ENCODE assay signal across 10 cellular contexts in genomic region chr2:171531291-171531690, GRCh38. TPM values are rescaled to one million over a fixed set of nuclear protein-coding genes. Genes with fewer than 3 reads are reported as not detected.
DNase-seq lines count a peak whose midpoint lies in the region; ATAC-seq, FAIRE-seq and TF ChIP-seq lines count a peak whose summit lies in the region.
"Had no signal": no experiment of that assay in that cellular context is flagged by ENCODE, and none has a peak within 500 bp of the region (broad histone marks: within the 10 kb centered on the region; RNA-seq: fewer than 3 reads in every experiment).

No MANE protein-coding gene starts in this region.

- H3K9me3 ChIP-seq in K562 (replicated peaks; ENCODE audit: control insufficient read depth, insufficient read depth, low read depth, low read length): no peaks in the 10 kb centered on the region
- H3K9me3 ChIP-seq in tibial artery: no peaks in the 10 kb centered on the region

- H3K9me1 ChIP-seq in K562 (ENCODE audit: control insufficient read depth, insufficient read depth, low read length): no peaks in the 10 kb centered on the region

- no peaks in the 10 kb centered on the region for H4K20me1 ChIP-seq in K562 (replicated peaks; ENCODE audit: control insufficient read depth, insufficient read depth, low read length)

- H3K4me2 ChIP-seq in K562 (ENCODE audit: insufficient read depth, low read length): no peak overlapping the region

- intact Hi-C loops in K562 (cut with micrococcal nuclease) (no loop called here), tibial artery (cut with DNase I; ENCODE audit: low total_unique reads) (no loop called here)

- POLR2A ChIA-PET in K562 (lab: Yijun Ruan, JAX): interaction anchor here (0.6 to 3.2 kb wide), 7 partner anchors 10 to 1860 kb away, joined by 3 to 23 read pairs (median 3); partner anchors contain the start of gene CYBRD1

- peak; percentile 9; the same call in 1 of the 3 replicates for ATAC-seq in K562
- ATAC-seq: stimulated activated memory B cell treated with anti-CD40 and anti-IgM and Interleukin-4, amounts not matched to agents 10 μg/mL and 1 μg/mL and 100 μg/mL, for 72 hours had no signal

- 20% methylated on average over 7 of the region's 7 CpGs for WGBS in K562 (ENCODE audit: insufficient coverage, low coverage, missing lambda C conversion rate)

- in situ Hi-C loops in K562 (cut with MboI): no loop called here

- H3K79me2 ChIP-seq in K562 (ENCODE audit: control insufficient read depth, insufficient read depth, low read length): peaks cover 38% of the 10 kb centered on the region

- H3K4me3 ChIP-seq in K562: no peak overlapping the region
- peak overlapping the region; percentile 11 to 19 for H3K4me3 ChIP-seq in tibial artery

- FAIRE-seq in HTR-8/SVneo (lab: Jason Lieb, UNC): peak; percentile 31
- no peak for FAIRE-seq in K562 (lab: Jason Lieb, UNC)

- TF ChIP-seq RAD21 in K562 (CRISPR knock-in tag; conservative IDR thresholded peaks at IDR 0.05 in 1 of 2, IDR thresholded peaks at IDR 0.05 in 1 of 2): no peak

- TF ChIP-seq POLR2A in K562 (conservative IDR thresholded peaks at IDR 0.05): no peak

- TF ChIP-seq EP300 in K562 (IDR thresholded peaks at IDR 0.05; ENCODE audit: low read length): no peak

- H3K27me3 ChIP-seq in K562 (ENCODE audit: control insufficient read depth in 2 of 2, insufficient read depth in 2 of 2, low read length in 2 of 2): no peaks in the 10 kb centered on the region
- no peaks in the 10 kb centered on the region for H3K27me3 ChIP-seq in tibial artery

- no TSS peak for BruUV-seq in K562 (replicated peaks; lab: Mats Ljungman, UMichigan)

- H3K27ac ChIP-seq in K562 (ENCODE audit: extremely low read depth, low read depth, low read length) (no peak overlapping the region), tibial artery (peak overlapping the region; percentile 65 to 72)

- H3K4me1 ChIP-seq in K562 (replicated peaks in 1 of 2; ENCODE audit: control insufficient read depth in 2 of 2, insufficient read depth in 2 of 2, low read length in 2 of 2) (peaks cover 8 to 13% of the 10 kb centered on the region in 2 experiments; a peak in 4 of 5 replicates), tibial artery (peaks cover 0 to 76% (median 33%) of the 10 kb centered on the region in 4 donors)

- no peak for TF ChIP-seq CTCF in K562 (IDR thresholded peaks at IDR 0.05 in 2 of 3, conservative IDR thresholded peaks at IDR 0.05 in 1 of 3; ENCODE audit: insufficient read depth in 2 of 3, low read depth in 1 of 3, low read length in 3 of 3)
- no peak for TF ChIP-seq CTCF in tibial artery (IDR thresholded peaks at IDR 0.05)

- DNase-seq in HTR-8/SVneo (ENCODE audit: insufficient read length, low spot score): no peak
- peak in 1 of 4 experiments; percentile 41 for DNase-seq in K562 (ENCODE audit: extremely low read depth in 1 of 4, low spot score in 3 of 4)
- DNase-seq in iris pigment epithelial cell (ENCODE audit: low read depth): peak; percentile 90
- peak; percentile 62 to 80 for DNase-seq in tibial artery
- no peak for DNase-seq in OCI-M2 (lab: John Stamatoyannopoulos, UW; ENCODE audit: unreplicated experiment)
- no peak for DNase-seq in DMS53 treated with DMSO at 0.1 percent for 48 hours (lab: John Stamatoyannopoulos, UW; ENCODE audit: unreplicated experiment)
- DNase-seq in DMS153 treated with DMSO at 0.1 percent for 48 hours (lab: John Stamatoyannopoulos, UW; ENCODE audit: unreplicated experiment): no peak
- DNase-seq: activated T-cell treated with anti-CD3 and anti-CD28 coated beads, Interleukin-2, amount 50 U/mL, for 48 hours; GF-D8 had no signal

- CTCF ChIA-PET in K562 (lab: Yijun Ruan, JAX; ENCODE audit: low intra/inter-chr PET ratio): no interaction called here

- no peak overlapping the region; the same call in 1 of the 2 replicates for H2AFZ ChIP-seq in K562 (ENCODE audit: low read depth, low read length)

- peaks cover 12% of the 10 kb centered on the region; the same call in 2 of the 3 replicates for H3K36me3 ChIP-seq in K562 (ENCODE audit: control insufficient read depth, insufficient read depth, low read length)
- H3K36me3 ChIP-seq in tibial artery: peaks cover 0 to 4% (median 0%) of the 10 kb centered on the region in 3 donors

- H3K9ac ChIP-seq in K562 (ENCODE audit: insufficient read depth in 1 of 2, low read depth in 2 of 2, low read length in 2 of 2): no peak overlapping the region

TF ChIP-seq in K562, 482 proteins besides CTCF, POLR2A, EP300 and RAD21:
- TF ChIP-seq ATF3 (IDR thresholded peaks at IDR 0.05) (peak; percentile 48), ATF3 (CRISPR knock-in tag; conservative IDR thresholded peaks at IDR 0.05) (no peak), ZNF780A (CRISPR knock-in tag; IDR thresholded peaks at IDR 0.05) (no peak), ZNF24 (IDR thresholded peaks at IDR 0.05) (no peak), SMARCA4 (IDR thresholded peaks at IDR 0.05) (0 out of 2 replicates have a peak, but pooled peaks have one; percentile 18), C11orf30 (IDR thresholded peaks at IDR 0.05; ENCODE audit: low read depth) (0 out of 2 replicates have a peak, but pooled peaks have one; percentile 4), JUND (IDR thresholded peaks at IDR 0.05; ENCODE audit: borderline replicate concordance, low read depth, low read length) (peak; percentile 36; the same call in 1 of the 2 replicates), JUND (tag; IDR thresholded peaks at IDR 0.05; ENCODE audit: borderline replicate concordance, low read depth, low read length) (no peak), ZBTB7A (IDR thresholded peaks at IDR 0.05; ENCODE audit: borderline replicate concordance, control insufficient read depth, low read depth, low read length) (peak; percentile 21; the same call in 1 of the 2 replicates), SMARCE1 (IDR thresholded peaks at IDR 0.05) (0 out of 2 replicates have a peak, but pooled peaks have one; percentile 19), SMARCC2 (IDR thresholded peaks at IDR 0.05; ENCODE audit: low read depth) (peak; percentile 37; the same call in 1 of the 2 replicates), SRSF9 (IDR thresholded peaks at IDR 0.05; ENCODE audit: borderline replicate concordance, low read depth, low read length) (no peak)

RNA-seq across cellular contexts. Expression of gene CYBRD1, which starts 9.0 kb away (rescaled TPM):
- 24.5 and 40.6 TPM in 2 replicates for total RNA-seq in K562 (2011; cell fraction: chromatin; rRNA removed; ENCODE audit: low replicate concordance)
- total RNA-seq in K562 (2011; cell fraction: nucleolus; rRNA removed): 19.3 and 19.7 TPM in 2 replicates
- total RNA-seq in K562 (2011; cell fraction: nucleoplasm; rRNA removed): 25.8 and 45.2 TPM in 2 replicates
- total RNA-seq in K562 (2014; rRNA removed) (12.4 and 14.0 TPM in 2 replicates), K562 (2014; rRNA removed; fragmentation: Illumina TruSeq; extraction: Trizol) (15.6 and 18.7 TPM in 2 replicates), K562 (2015; rRNA removed; fragmentation: Illumina TruSeq; extraction: Trizol) (15.3 and 16.2 TPM in 2 replicates), K562 (2021) (21.6 and 22.4 TPM in 2 replicates)
- polyA plus RNA-seq in K562 (2011; rRNA removed) (20.1 and 25.6 TPM in 2 replicates), K562 (2014; fragmentation: Illumina TruSeq; extraction: Trizol) (14.9 and 15.8 TPM in 2 replicates), K562 (2014; fragmentation: Nextera tagmentation; extraction: Ambion mirVana) (10 to 100 TPM in 1 of 2 experiments, 1 to 10 TPM in 1; 9.6 to 10.7 TPM), K562 (2014; rRNA removed) (12.4 and 15.6 TPM in 2 replicates)
- polyA plus RNA-seq in K562 (2011; cell fraction: cytosol; rRNA removed): 23.2 and 28.5 TPM in 2 replicates
- polyA plus RNA-seq in K562 (2011; cell fraction: nucleus; rRNA removed): 22.5 and 26.8 TPM in 2 replicates
- 15.7 and 16.9 TPM in 2 replicates for polyA plus RNA-seq in K562 (2012)
- polyA minus RNA-seq in K562 (2011; rRNA and poly(A)+ RNA removed): 13.3 and 16.3 TPM in 2 replicates
- polyA minus RNA-seq in K562 (2011; cell fraction: cytosol; rRNA and poly(A)+ RNA removed): 10.7 and 11.7 TPM in 2 replicates
- polyA minus RNA-seq in K562 (2011; cell fraction: nucleus; rRNA and poly(A)+ RNA removed): 8.5 and 14.1 TPM in 2 replicates

Comparison
In these comparisons a context has a peak if more than half of its experiments do, and no peak if none do; other contexts are left out.
1. DNase-seq: peak in iris pigment epithelial cell (single experiment) and tibial artery (2 of 2); none in HTR-8/SVneo (single experiment), OCI-M2 (single experiment), DMS53 treated with DMSO at 0.1 percent for 48 hours (single experiment) and DMS153 treated with DMSO at 0.1 percent for 48 hours (single experiment).